Comparison of ENCODE assay signal across 25 cellular contexts in genomic region chr3:17162116-17162515, GRCh38.
A peak's percentile ranks its signal among the peaks of the same experiment; 100 is the strongest.
DNase-seq lines count a peak whose midpoint lies in the region; ATAC-seq, FAIRE-seq and TF ChIP-seq lines count a peak whose summit lies in the region.
"Had no signal": no experiment of that assay in that cellular context is flagged by ENCODE, and none has a peak within 500 bp of the region (broad histone marks: within the 10 kb centered on the region; RNA-seq: fewer than 3 reads in every experiment).

No MANE protein-coding gene starts in this region.

- FAIRE-seq in GM12892 (lab: Jason Lieb, UNC), result no peak
- FAIRE-seq: A204.1, G401.6, GM12878, H1 had no signal

- no peaks in the 10 kb centered on the region for H3K9me3 ChIP-seq in neuronal stem cell (replicated peaks in 1 of 2; ENCODE audit: control insufficient read depth in 2 of 2, insufficient read depth in 1 of 2, low read depth in 1 of 2, low read length in 2 of 2)
- H3K9me3 ChIP-seq: BLaER1 had no signal

- no peak overlapping the region for H4K91ac ChIP-seq in neuronal stem cell (ENCODE audit: low read depth, low read length, poor library complexity)

- peaks cover 10% of the 10 kb centered on the region for H3K4me1 Mint-ChIP-seq in activated CD8-positive, alpha-beta memory T cell treated with anti-CD3 and anti-CD28 coated beads, Interleukin-2, amount 10 ng/mL, durations not matched to agents 7 days and 5 days
- H3K4me1 Mint-ChIP-seq: CD4-positive, CD25-positive, alpha-beta regulatory T cell; IgD-negative memory B cell had no signal

- no peak overlapping the region for H3K4ac ChIP-seq in neuronal stem cell (ENCODE audit: low read length)

- no peak overlapping the region for H2BK5ac ChIP-seq in neuronal stem cell (ENCODE audit: low read length)

- H3K27me3 Mint-ChIP-seq in activated CD8-positive, alpha-beta memory T cell treated with anti-CD3 and anti-CD28 coated beads, Interleukin-2, amount 10 ng/mL, durations not matched to agents 7 days and 5 days, result no peaks in the 10 kb centered on the region
- H3K27me3 Mint-ChIP-seq: CD4-positive, CD25-positive, alpha-beta regulatory T cell; IgD-negative memory B cell had no signal

- in situ Hi-C loops in G401 (cut with HindIII; ENCODE audit: low sequenced_read_pairs), result no loop called here

- no peaks in the 10 kb centered on the region for H3K79me1 ChIP-seq in neuronal stem cell (ENCODE audit: low read depth, low read length)

- no peak overlapping the region for H2AK5ac ChIP-seq in neuronal stem cell (ENCODE audit: low read depth, low read length)

- no peak for ATAC-seq in activated CD8-positive, alpha-beta memory T cell treated with anti-CD3 and anti-CD28 coated beads, Interleukin-2, amount 10 ng/mL, durations not matched to agents 7 days and 5 days
- ATAC-seq: GM12878, PC-3 had no signal

- H2AFZ ChIP-seq in neuronal stem cell (ENCODE audit: low read length), result no peak overlapping the region

- peak overlapping the region; percentile 10 for H3K9ac ChIP-seq in neuronal stem cell (ENCODE audit: low read depth, low read length, poor library complexity)
- H3K9ac ChIP-seq: BLaER1, KMS-11 had no signal

- H3K4me3 ChIP-seq in neuronal stem cell (ENCODE audit: low read length in 2 of 2), result no peak overlapping the region
- H3K4me3 ChIP-seq: BLaER1, GM12878 had no signal

- H3K27ac ChIP-seq in neuronal stem cell (replicated peaks; ENCODE audit: low read length), result no peak overlapping the region
- H3K27ac ChIP-seq: BLaER1, KMS-11 had no signal

- H3K27ac Mint-ChIP-seq in activated CD8-positive, alpha-beta memory T cell treated with anti-CD3 and anti-CD28 coated beads, Interleukin-2, amount 10 ng/mL, durations not matched to agents 7 days and 5 days, result no peak overlapping the region

- H3K23ac ChIP-seq in neuronal stem cell (ENCODE audit: low read depth, low read length, poor library complexity), result peak overlapping the region; percentile 61

- no peaks in the 10 kb centered on the region for H3K9me3 Mint-ChIP-seq in activated CD8-positive, alpha-beta memory T cell treated with anti-CD3 and anti-CD28 coated beads, Interleukin-2, amount 10 ng/mL, durations not matched to agents 7 days and 5 days (ENCODE audit: low read depth)
- H3K9me3 Mint-ChIP-seq: CD4-positive, CD25-positive, alpha-beta regulatory T cell; IgD-negative memory B cell had no signal

- no peak overlapping the region for H3K4me2 ChIP-seq in neuronal stem cell (ENCODE audit: insufficient read depth, low read length, poor library complexity, severe bottlenecking)
- H3K4me2 ChIP-seq: BLaER1, KMS-11 had no signal

- peak; percentile 18 for DNase-seq in activated CD8-positive, alpha-beta memory T cell treated with anti-CD3 and anti-CD28 coated beads, Interleukin-2, amount 10 ng/mL, durations not matched to agents 7 days and 5 days
- DNase-seq in activated CD8-positive, alpha-beta memory T cell treated with anti-CD3 and anti-CD28 coated beads for 24 hours, result no peak
- DNase-seq in G401 (ENCODE audit: low spot score) (peak; percentile 71), cerebellar cortex (ENCODE audit: low spot score) (peak; percentile 66), neuronal stem cell (ENCODE audit: low spot score) (no peak), RKO (ENCODE audit: low spot score) (no peak), GM12892 (ENCODE audit: insufficient read length) (no peak)
- DNase-seq: CD4-positive, CD25-positive, alpha-beta regulatory T cell; DMS53; HCEC 1CT; MM.1S; NCI-H187; NCI-H2081 treated with DMSO at 0.1 percent for 48 hours; NCI-H526; NCI-H82; NK-92 treated with Interleukin-12 subunit alpha and Interleukin-12 subunit beta, amount 100 ng/mL, for 24 hours; PC-3; SHP77 had no signal

- no peaks in the 10 kb centered on the region for H3K4me1 ChIP-seq in neuronal stem cell (ENCODE audit: control insufficient read depth in 2 of 2, insufficient read depth in 1 of 2, low read depth in 1 of 2, low read length in 2 of 2)

- H4K8ac ChIP-seq in neuronal stem cell (ENCODE audit: low read depth, low read length), result no peak overlapping the region

- H3K36me3 ChIP-seq in neuronal stem cell (replicated peaks in 1 of 2; ENCODE audit: control insufficient read depth in 2 of 2, insufficient read depth in 2 of 2, low read length in 2 of 2), result peaks cover 8 to 43% of the 10 kb centered on the region in 2 donors

- WGBS in neuronal stem cell (ENCODE audit: extremely low coverage in 2 of 2, insufficient read length in 2 of 2, insufficient replicate concordance in 1 of 2), 2 donors, result no CpG with 5 or more reads among the region's 2 CpGs

- no peak for TF ChIP-seq POLR2A in GM12892 (IDR thresholded peaks at IDR 0.05; ENCODE audit: low read depth, low read length)

- CTCF ChIA-PET in activated CD8-positive, alpha-beta memory T cell treated with anti-CD3 and anti-CD28 coated beads, Interleukin-2, amount 10 ng/mL, durations not matched to agents 7 days and 5 days (lab: Charles Lee), result interaction anchor here (0.7 kb wide), 1 partner anchor 78 kb away, joined by 3 read pairs; no protein-coding TSS in a partner anchor

- peaks cover 29% of the 10 kb centered on the region for H3K36me3 Mint-ChIP-seq in activated CD8-positive, alpha-beta memory T cell treated with anti-CD3 and anti-CD28 coated beads, Interleukin-2, amount 10 ng/mL, durations not matched to agents 7 days and 5 days

- H2BK15ac ChIP-seq in neuronal stem cell (ENCODE audit: low read length), result no peak overlapping the region

- H2BK120ac ChIP-seq in neuronal stem cell (ENCODE audit: low read depth, low read length), result no peak overlapping the region

- H3K4me3 Mint-ChIP-seq in activated CD8-positive, alpha-beta memory T cell treated with anti-CD3 and anti-CD28 coated beads, Interleukin-2, amount 10 ng/mL, durations not matched to agents 7 days and 5 days, result no peak overlapping the region
- H3K4me3 Mint-ChIP-seq: CD4-positive, CD25-positive, alpha-beta regulatory T cell; IgD-negative memory B cell had no signal

- H3K27me3 ChIP-seq in neuronal stem cell (ENCODE audit: control insufficient read depth in 3 of 3, insufficient read depth in 3 of 3, low read depth in 1 of 3, low read length in 3 of 3), result no peaks in the 10 kb centered on the region
- H3K27me3 ChIP-seq: BLaER1 had no signal

- H2BK12ac ChIP-seq in neuronal stem cell (ENCODE audit: low read length), result no peak overlapping the region

- no peak overlapping the region for H3K14ac ChIP-seq in neuronal stem cell (ENCODE audit: low read length)

- no peak overlapping the region for H3K18ac ChIP-seq in neuronal stem cell (ENCODE audit: low read length)

Comparison
In these comparisons a context has a peak if more than half of its experiments do, and no peak if none do; other contexts are left out.
1. DNase-seq: peak in activated CD8-positive, alpha-beta memory T cell treated with anti-CD3 and anti-CD28 coated beads, Interleukin-2, amount 10 ng/mL, durations not matched to agents 7 days and 5 days (single experiment), G401 (single experiment) and cerebellar cortex (single experiment); none in activated CD8-positive, alpha-beta memory T cell treated with anti-CD3 and anti-CD28 coated beads for 24 hours (single experiment), neuronal stem cell (single experiment), RKO (single experiment) and GM12892 (single experiment).